ENCODE assay signal across 14 cellular contexts in the genomic region with DNA sequence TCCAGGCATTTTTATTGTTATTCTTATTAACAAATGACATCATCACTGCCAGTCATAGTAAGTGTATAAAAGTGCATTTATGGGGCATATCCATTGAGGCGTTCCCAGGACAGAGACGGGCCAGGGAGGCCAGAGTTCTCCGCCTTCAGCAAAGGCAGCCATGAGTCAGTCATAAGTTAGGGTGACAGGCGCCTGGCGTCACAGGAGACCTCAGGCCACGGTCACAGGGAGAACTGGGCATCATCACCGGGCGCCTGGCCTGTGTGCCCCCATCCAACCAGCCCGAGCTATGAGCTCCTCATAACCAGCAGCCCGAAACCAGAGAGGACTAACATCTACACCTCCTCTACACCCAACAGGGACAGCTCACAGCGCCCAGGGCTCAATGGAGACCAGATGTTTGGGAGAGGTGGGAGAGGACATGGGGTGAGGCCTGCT.
DNase-seq lines count a peak whose midpoint lies in the region; ATAC-seq and TF ChIP-seq lines count a peak whose summit lies in the region.
"Had no signal": no experiment of that assay in that cellular context is flagged by ENCODE, and none has a peak within 500 bp of the region (broad histone marks: within the 10 kb centered on the region; RNA-seq: fewer than 3 reads in every experiment).

No MANE protein-coding gene starts in this region.

- peak; percentile 35; the same call in 1 of the 2 replicates for ATAC-seq in PC-3
- ATAC-seq in GM18873 (IDR thresholded peaks at IDR 0.05; ENCODE audit: low FRiP score, unreplicated experiment), result no peak
- ATAC-seq in GM21367 (IDR thresholded peaks at IDR 0.05; ENCODE audit: unreplicated experiment), result no peak
- no peak for ATAC-seq in GM18502 (IDR thresholded peaks at IDR 0.05; ENCODE audit: poor library complexity, unreplicated experiment)
- ATAC-seq: Right ventricle myocardium inferior had no signal

- H3K36me3 ChIP-seq in PC-3 (ENCODE audit: low read depth, low read length) (no peaks in the 10 kb centered on the region), hepatocyte (replicated peaks; ENCODE audit: insufficient read depth, low read depth) (no peaks in the 10 kb centered on the region), spleen (no peaks in the 10 kb centered on the region)

- H3K4me3 ChIP-seq in PC-3 (ENCODE audit: low read length) (no peak overlapping the region), hepatocyte (no peak overlapping the region), spleen (no peak overlapping the region)

- no TSS peak for BruUV-seq in PC-3 (replicated peaks; lab: Mats Ljungman, UMichigan)

- H3K27ac ChIP-seq in PC-3 (ENCODE audit: low read length), result peak overlapping the region; percentile 74
- peak overlapping the region; percentile 81 for H3K27ac ChIP-seq in hepatocyte
- H3K27ac ChIP-seq in spleen, result no peak overlapping the region

- H3K4me1 ChIP-seq in PC-3 (ENCODE audit: insufficient read depth, low read length), result peaks cover 29% of the 10 kb centered on the region
- H3K4me1 ChIP-seq in hepatocyte (ENCODE audit: insufficient read depth), result peaks cover 19% of the 10 kb centered on the region
- peaks cover 0 to 1% (median 0%) of the 10 kb centered on the region in 6 donors for H3K4me1 ChIP-seq in spleen

- no peak for TF ChIP-seq CTCF in PC-3 (conservative IDR thresholded peaks at IDR 0.05; ENCODE audit: low read depth, low read length)
- no peak for TF ChIP-seq CTCF in hepatocyte (IDR thresholded peaks at IDR 0.05; ENCODE audit: poor library complexity)
- TF ChIP-seq CTCF in spleen (IDR thresholded peaks at IDR 0.05 in 8 of 11, conservative IDR thresholded peaks at IDR 0.05 in 3 of 11), result no peak

- H4K20me1 ChIP-seq in PC-3 (ENCODE audit: low read length) (no peaks in the 10 kb centered on the region), hepatocyte (ENCODE audit: insufficient read depth, poor library complexity, severe bottlenecking) (no peaks in the 10 kb centered on the region)

- POLR2A ChIA-PET in PC-3 (lab: Charles Lee; ENCODE audit: unreplicated experiment), result no interaction called here

- TF ChIP-seq POLR2A in spleen (IDR thresholded peaks at IDR 0.05), result no peak

- CTCF ChIA-PET in PC-3 (lab: Charles Lee), result no interaction called here

- H3K27me3 ChIP-seq in PC-3 (ENCODE audit: low read length), result no peaks in the 10 kb centered on the region
- H3K27me3 ChIP-seq in hepatocyte, result no peaks in the 10 kb centered on the region
- H3K27me3 ChIP-seq in spleen (replicated peaks in 1 of 7), result peaks cover 0 to 19% (median 0%) of the 10 kb centered on the region in 7 donors

- DNase-seq in EL (peak; percentile 6), PC-3 (peak; percentile 42), hepatocyte (ENCODE audit: low spot score) (no peak), spleen (peak; percentile 65)
- no peak for DNase-seq in effector CD8-positive, alpha-beta T cell (lab: John Stamatoyannopoulos, UW)
- DNase-seq: activated CD4-positive, alpha-beta T cell treated with anti-CD3 and anti-CD28 coated beads, Interleukin-2, amount 50 U/mL, for 48 hours; hippocampal formation; NCI-H526; nephron progenitor cell; stimulated activated CD8-positive, alpha-beta memory T cell treated with anti-CD3 and anti-CD28 coated beads, Interleukin-4, amount 100 ng/mL, for 48 hours had no signal

- no peak overlapping the region for H3K9ac ChIP-seq in PC-3 (ENCODE audit: low read length)

- intact Hi-C loops in PC-3 (cut with micrococcal nuclease), result no loop called here
- intact Hi-C loops in spleen (cut with DNase I; ENCODE audit: low total_unique reads), result no loop called here

- 85% methylated on average over 11 of the region's 11 CpGs for WGBS in hepatocyte (ENCODE audit: low lambda C conversion rate, missing lambda C conversion rate)
- 91 to 93% (median 92%) methylated on average over 6 to 11 of the region's 11 CpGs for WGBS in spleen, 5 donors

- no peak overlapping the region for H2AFZ ChIP-seq in PC-3 (ENCODE audit: low read length)
- no peak overlapping the region for H2AFZ ChIP-seq in hepatocyte

- H3K79me2 ChIP-seq in PC-3 (ENCODE audit: low read length), result no peaks in the 10 kb centered on the region
- H3K79me2 ChIP-seq in hepatocyte, result no peaks in the 10 kb centered on the region

- H3K9me2 ChIP-seq in PC-3 (replicated peaks; ENCODE audit: low read length), result no peaks in the 10 kb centered on the region
- H3K9me2 ChIP-seq in hepatocyte (replicated peaks; ENCODE audit: insufficient read depth), result no peaks in the 10 kb centered on the region

- H3K9me3 ChIP-seq in PC-3 (ENCODE audit: low read length), result no peaks in the 10 kb centered on the region
- H3K9me3 ChIP-seq in hepatocyte (ENCODE audit: low read depth), result no peaks in the 10 kb centered on the region
- H3K9me3 ChIP-seq in spleen, result peaks cover 0 to 28% (median 13%) of the 10 kb centered on the region in 8 donors

- H3K4me2 ChIP-seq in PC-3 (ENCODE audit: low read length), result peak overlapping the region; percentile 67
- H3K4me2 ChIP-seq in hepatocyte, result no peak overlapping the region

- H3F3A ChIP-seq in PC-3 (ENCODE audit: low read length, unreplicated experiment), result no peaks in the 10 kb centered on the region

Comparison
In these comparisons a context has a peak if more than half of its experiments do, and no peak if none do; other contexts are left out.
1. DNase-seq: peak in EL (single experiment), PC-3 (single experiment) and spleen (single experiment); none in hepatocyte (single experiment) and effector CD8-positive, alpha-beta T cell (single experiment).
2. H3K27ac ChIP-seq: peak in PC-3 (single experiment) and hepatocyte (single experiment); none in spleen (0 of 8).